Comparison of ENCODE assay signal across 8 cellular contexts in genomic region chr1:211381481-211382181, GRCh38. TPM values are rescaled to one million over a fixed set of nuclear protein-coding genes. Genes with fewer than 3 reads are reported as not detected.
DNase-seq lines count a peak whose midpoint lies in the region; ATAC-seq, FAIRE-seq and TF ChIP-seq lines count a peak whose summit lies in the region.
"Had no signal": no experiment of that assay in that cellular context is flagged by ENCODE, and none has a peak within 500 bp of the region (broad histone marks: within the 10 kb centered on the region; RNA-seq: fewer than 3 reads in every experiment).

No MANE protein-coding gene starts in this region.

- no peak overlapping the region for H4K91ac ChIP-seq in H1 (replicated peaks; ENCODE audit: insufficient read length, low read length)

- POLR2A ChIA-PET in H1 (lab: Charles Lee; ENCODE audit: partially characterized antibody) = interaction anchor here (1.0 to 1.6 kb wide), 3 partner anchors 19 to 123 kb away, joined by 3 to 4 read pairs (median 4); no protein-coding TSS in a partner anchor

- H2AK5ac ChIP-seq in H1 (ENCODE audit: low read depth, low read length) = no peak overlapping the region

- no peak overlapping the region for H3K23ac ChIP-seq in H1 (ENCODE audit: insufficient read length)

- peak overlapping the region; percentile 94 for H3K4me3 ChIP-seq in MG63
- H3K4me3 ChIP-seq in H1 (ENCODE audit: extremely low read depth in 1 of 4, insufficient read depth in 2 of 4, low read depth in 3 of 4, low read length in 4 of 4) = peak overlapping the region in 2 of 4 experiments; percentile 60 to 66; a peak in 3 of 8 replicates

- FAIRE-seq in GM18507 (lab: Jason Lieb, UNC) (peak; percentile 41), H1 (lab: Jason Lieb, UNC) (no peak)

- H3K27me3 ChIP-seq in MG63 (no peaks in the 10 kb centered on the region), H1 (replicated peaks in 1 of 4; ENCODE audit: control insufficient read depth in 3 of 4, extremely low read depth in 1 of 4, insufficient read depth in 3 of 4, low read length in 3 of 4) (no peaks in the 10 kb centered on the region)

- H2AFZ ChIP-seq in H1 (ENCODE audit: low read length) = no peak overlapping the region

- no peak overlapping the region for H3K9ac ChIP-seq in H1 (replicated peaks in 1 of 4; ENCODE audit: extremely low read depth in 1 of 4, low read depth in 3 of 4, low read length in 3 of 4)

- peaks cover 0 to 10% (median 5%) of the 10 kb centered on the region in 4 experiments; a peak in 3 of 7 replicates for H3K4me1 ChIP-seq in H1 (replicated peaks in 1 of 4; ENCODE audit: control insufficient read depth in 3 of 4, insufficient read depth in 4 of 4, low read length in 3 of 4)
- H3K4me1 ChIP-seq: prostate gland had no signal

- DNase-seq in GM18507 (ENCODE audit: extremely low spot score, insufficient read length, low read depth) (no peak), MG63 (no peak), H1 (ENCODE audit: low read depth in 1 of 2, low spot score in 2 of 2) (no peak), progenitor cell of endocrine pancreas (ENCODE audit: low spot score, unreplicated experiment) (no peak), COLO668 (lab: John Stamatoyannopoulos, UW; ENCODE audit: unreplicated experiment) (no peak), HK-2 (ENCODE audit: unreplicated experiment) (no peak)

- H3K27ac ChIP-seq in H1 (ENCODE audit: low read depth, low read length) = no peak overlapping the region

- H3K27me3 Mint-ChIP-seq in progenitor cell of endocrine pancreas = no peaks in the 10 kb centered on the region

- no peak overlapping the region for H2BK20ac ChIP-seq in H1 (ENCODE audit: low read length)

- H3K27ac Mint-ChIP-seq in progenitor cell of endocrine pancreas = peak overlapping the region; percentile 100

- H3K56ac ChIP-seq in H1 (replicated peaks; ENCODE audit: insufficient read length, low read depth, low read length) = no peak overlapping the region

- TF ChIP-seq CTCF in H1 (IDR thresholded peaks at IDR 0.05; ENCODE audit: control extremely low read depth in 1 of 3, insufficient read depth in 1 of 3, low read depth in 1 of 3, low read length in 3 of 3) = no peak
- TF ChIP-seq CTCF in progenitor cell of endocrine pancreas (IDR thresholded peaks at IDR 0.05; ENCODE audit: unreplicated experiment) = no peak

- TF ChIP-seq EP300 in H1 (IDR thresholded peaks at IDR 0.05; ENCODE audit: borderline replicate concordance in 1 of 2, low read depth in 2 of 2, low read length in 2 of 2) = no peak

- H4K8ac ChIP-seq in H1 (ENCODE audit: extremely low read depth, insufficient read depth, low read length) = no peak overlapping the region

- CTCF ChIA-PET in H1 (lab: Charles Lee; ENCODE audit: partially characterized antibody) = interaction anchor here (1.3 to 1.4 kb wide), 2 partner anchors 14 to 95 kb away, joined by 3 to 7 read pairs; no protein-coding TSS in a partner anchor

- no peaks in the 10 kb centered on the region for H3K79me1 ChIP-seq in H1 (ENCODE audit: low read depth, low read length)

- H3K18ac ChIP-seq in H1 (ENCODE audit: extremely low read depth, low read length) = no peak overlapping the region

- no peaks in the 10 kb centered on the region for H4K20me1 ChIP-seq in H1 (replicated peaks in 1 of 2; ENCODE audit: control insufficient read depth in 1 of 2, insufficient read depth in 2 of 2, low read length in 2 of 2)

- H3K14ac ChIP-seq in H1 (ENCODE audit: insufficient read length) = no peak overlapping the region

- peak overlapping the region; percentile 66 to 82; a peak in 2 of 4 replicates for H3K4me2 ChIP-seq in H1 (ENCODE audit: insufficient read depth in 1 of 2, low read depth in 2 of 2, low read length in 2 of 2)

- H3K4ac ChIP-seq in H1 (replicated peaks; ENCODE audit: insufficient read length, low read depth, low read length) = no peak overlapping the region

- no peaks in the 10 kb centered on the region for H3K9me3 Mint-ChIP-seq in progenitor cell of endocrine pancreas (ENCODE audit: low read depth)

- peaks cover 5% of the 10 kb centered on the region for H3K4me1 Mint-ChIP-seq in progenitor cell of endocrine pancreas (ENCODE audit: low read depth)

- H3K4me3 Mint-ChIP-seq in progenitor cell of endocrine pancreas (ENCODE audit: low read depth) = peak overlapping the region; percentile 91

- ATAC-seq in GM19395 (IDR thresholded peaks at IDR 0.05; ENCODE audit: unreplicated experiment) = no peak

- peaks cover 8% of the 10 kb centered on the region for H3K23me2 ChIP-seq in H1 (ENCODE audit: low read depth, low read length)

- no peak overlapping the region for H4K5ac ChIP-seq in H1 (ENCODE audit: insufficient read length, low read depth, low read length)

- whole genome bisulfite sequencing in H1 (ENCODE audit: extremely low coverage in 1 of 2, insufficient coverage in 1 of 2, insufficient read length in 1 of 2, insufficient replicate concordance in 2 of 2, low coverage in 1 of 2, low lambda C conversion rate in 2 of 2, missing lambda C conversion rate in 1 of 2), 2 experiments = 89% methylated on average over 5 of the region's 5 CpGs; no CpG with 5 or more reads in 1 of the 2 experiments

- no peak for TF ChIP-seq RAD21 in H1 (IDR thresholded peaks at IDR 0.05 in 1 of 2, conservative IDR thresholded peaks at IDR 0.05 in 1 of 2; ENCODE audit: low read depth in 2 of 2, low read length in 2 of 2)

- no peaks in the 10 kb centered on the region for H3K36me3 Mint-ChIP-seq in progenitor cell of endocrine pancreas (ENCODE audit: insufficient read depth)

- H3K9me3 ChIP-seq in MG63 (no peaks in the 10 kb centered on the region), H1 (ENCODE audit: insufficient read depth in 2 of 2, low read depth in 1 of 2, low read length in 1 of 2) (no peaks in the 10 kb centered on the region)
- H3K9me3 ChIP-seq: prostate gland had no signal

- H2BK5ac ChIP-seq in H1 (ENCODE audit: low read depth, low read length) = no peak overlapping the region

- no peak for TF ChIP-seq POLR2A in H1 (IDR thresholded peaks at IDR 0.05; ENCODE audit: control extremely low read depth in 1 of 2, low read depth in 2 of 2, low read length in 2 of 2)

- no peaks in the 10 kb centered on the region for H3K79me2 ChIP-seq in H1 (ENCODE audit: control insufficient read depth in 1 of 2, insufficient read depth in 2 of 2, low read length in 2 of 2)

- no peak overlapping the region for H2BK12ac ChIP-seq in H1 (ENCODE audit: low read depth, low read length)

- no peak overlapping the region for H2BK120ac ChIP-seq in H1 (replicated peaks; ENCODE audit: low read depth, low read length)

- H3K36me3 ChIP-seq in MG63 = no peaks in the 10 kb centered on the region
- H3K36me3 ChIP-seq in H1 (ENCODE audit: control insufficient read depth in 2 of 4, insufficient read depth in 4 of 4, low read length in 3 of 4) = no peaks in the 10 kb centered on the region
- H3K36me3 ChIP-seq: prostate gland had no signal

- H2BK15ac ChIP-seq in H1 (ENCODE audit: low read length) = no peak overlapping the region

TF ChIP-seq in H1, 55 proteins besides CTCF, POLR2A, EP300 and RAD21:
- TF ChIP-seq SP4 (IDR thresholded peaks at IDR 0.05; ENCODE audit: low read length) (no peak), CEBPB (IDR thresholded peaks at IDR 0.05; ENCODE audit: low read depth, low read length) (no peak), TAF1 (IDR thresholded peaks at IDR 0.05; ENCODE audit: low read depth, low read length) (no peak), TCF12 (IDR thresholded peaks at IDR 0.05; ENCODE audit: low read depth, low read length) (no peak), TBP (IDR thresholded peaks at IDR 0.05; ENCODE audit: low read depth, low read length) (no peak), GABPA (IDR thresholded peaks at IDR 0.05; ENCODE audit: borderline replicate concordance, insufficient read depth, low read length) (no peak), ATF3 (IDR thresholded peaks at IDR 0.05; ENCODE audit: insufficient read depth, low read depth, low read length) (no peak), EGR1 (IDR thresholded peaks at IDR 0.05; ENCODE audit: borderline replicate concordance, low read depth, low read length) (no peak), SUZ12 (IDR thresholded peaks at IDR 0.05; ENCODE audit: low read length) (no peak), CTBP2 (IDR thresholded peaks at IDR 0.05; ENCODE audit: borderline replicate concordance, insufficient read depth, insufficient read length, low read length) (no peak), HDAC2 (IDR thresholded peaks at IDR 0.05; ENCODE audit: borderline replicate concordance in 1 of 2, low read depth in 2 of 2, low read length in 2 of 2) (no peak), CBX8 (IDR thresholded peaks at IDR 0.05; ENCODE audit: borderline replicate concordance, low read depth, low read length) (no peak), BACH1 (IDR thresholded peaks at IDR 0.05; ENCODE audit: low read length) (no peak), ZNF274 (IDR thresholded peaks at IDR 0.05; ENCODE audit: borderline replicate concordance, extremely low read depth, low read length) (no peak), SP1 (IDR thresholded peaks at IDR 0.05; ENCODE audit: low read depth, low read length) (no peak), SAP30 (IDR thresholded peaks at IDR 0.05; ENCODE audit: insufficient read depth, insufficient replicate concordance, low read length) (no peak)

RNA-seq across cellular contexts. Expression of gene TRAF5, which starts 55.0 kb away (rescaled TPM):
- 5.8 and 22.9 TPM in 2 replicates for total RNA-seq in MG63 (2014; rRNA removed; shearing (Covaris generic); ENCODE audit: low replicate concordance)
- 17.1 and 17.9 TPM in 2 replicates for total RNA-seq in H1 (2021; fragmentation: NEBNext Ultra II Directional; extraction: Animal tissue kit (Norgen Biotek cat#: 25700))
- polyA plus RNA-seq in H1 (2011; rRNA removed) = 11.7 and 13.0 TPM in 2 replicates
- polyA plus RNA-seq in H1 (2011; cell fraction: cytosol; rRNA removed) = 19.8 TPM
- polyA plus RNA-seq in H1 (2011; cell fraction: nucleus; rRNA removed) = 32.7 TPM
- polyA plus RNA-seq in H1 (2012, experiment 1 of 2) = 12.9 to 18.7 TPM (median 16.8 TPM) in 4 replicates
- 0.73 TPM for polyA plus RNA-seq in H1 (2012, experiment 2 of 2)
- 8.2 TPM for polyA plus RNA-seq in H1 (2013, experiment 1 of 2)
- 8.3 TPM for polyA plus RNA-seq in H1 (2013, experiment 2 of 2)
- 17.2 and 19.7 TPM in 2 replicates for polyA minus RNA-seq in H1 (2011; rRNA and poly(A)+ RNA removed)
- 9.0 TPM for polyA minus RNA-seq in H1 (2011; cell fraction: cytosol; rRNA and poly(A)+ RNA removed)
- 26.8 TPM for polyA minus RNA-seq in H1 (2011; cell fraction: nucleus; rRNA and poly(A)+ RNA removed)
- 4.5 and 7.1 TPM in 2 replicates for total RNA-seq in progenitor cell of endocrine pancreas
